ENCODE assay signal across 8 cellular contexts in the genomic region with DNA sequence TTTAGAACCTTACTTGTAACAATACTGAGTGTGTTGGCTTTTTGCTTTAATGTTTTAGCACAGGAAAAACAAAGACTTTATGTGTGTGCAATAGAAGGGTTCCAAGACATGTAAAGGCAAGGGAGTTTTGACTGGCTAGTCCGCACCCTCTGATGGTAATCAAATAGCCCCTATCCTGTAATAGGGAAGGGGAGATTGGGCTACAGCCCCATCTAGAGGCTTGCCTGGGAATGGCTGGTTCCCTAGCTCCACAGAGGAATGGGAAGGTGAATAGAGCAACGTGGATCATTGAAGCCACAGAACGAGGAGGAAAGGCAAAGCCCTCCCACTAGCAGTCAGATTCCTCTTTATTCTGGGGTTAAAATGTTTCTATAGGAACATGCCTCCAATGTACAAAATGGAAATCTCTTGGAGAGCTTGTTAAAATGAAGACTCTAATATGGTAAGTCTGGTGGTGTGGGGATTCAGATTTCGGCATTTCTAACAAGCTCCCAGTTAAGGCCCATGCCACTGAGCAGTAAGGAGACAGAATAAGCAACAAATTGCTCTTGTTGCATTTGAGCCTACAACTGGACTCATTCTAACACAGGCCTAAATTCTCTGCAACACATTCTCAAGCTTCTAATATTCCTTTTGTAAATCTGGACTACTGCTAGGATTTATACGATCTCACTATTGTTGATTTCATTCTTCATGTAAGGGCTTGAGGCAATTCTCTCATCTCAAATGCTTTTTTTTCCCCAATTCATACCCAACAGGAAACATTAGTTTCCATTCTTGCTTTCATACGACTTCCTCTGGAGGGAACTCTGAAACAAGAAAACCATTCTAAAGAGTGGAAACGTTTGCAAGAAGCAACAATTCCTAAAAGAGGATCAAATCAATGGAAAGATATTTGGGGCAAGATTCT. TPM values are rescaled to one million over a fixed set of nuclear protein-coding genes. Genes with fewer than 3 reads are reported as not detected.
DNase-seq lines count a peak whose midpoint lies in the region; ATAC-seq and TF ChIP-seq lines count a peak whose summit lies in the region.

No MANE protein-coding gene starts in this region.

- CTCF ChIA-PET in Calu3 (lab: Charles Lee) = interaction anchor here (0.8 to 1.3 kb wide), 9 partner anchors 85 to 453 kb away, joined by 3 to 6 read pairs (median 3); no protein-coding TSS in a partner anchor
- CTCF ChIA-PET in SK-N-SH (lab: Yijun Ruan, JAX) = interaction anchor here (0.7 to 7.6 kb wide), 38 partner anchors 11 to 456 kb away, joined by 3 to 143 read pairs (median 4); partner anchors contain the start of genes ATL1 and MAP4K5

- peaks cover 13% of the 10 kb centered on the region for H3K36me3 Mint-ChIP-seq in Calu3 (ENCODE audit: insufficient read depth, unreplicated experiment)
- H3K36me3 Mint-ChIP-seq in memory B cell = peaks cover 42% of the 10 kb centered on the region

- no peaks in the 10 kb centered on the region for H4K20me1 ChIP-seq in SK-N-SH (ENCODE audit: insufficient read depth)

- H3K27me3 Mint-ChIP-seq in Calu3 (ENCODE audit: unreplicated experiment) = no peaks in the 10 kb centered on the region
- H3K27me3 Mint-ChIP-seq in memory B cell = no peaks in the 10 kb centered on the region

- H3K9ac ChIP-seq in SK-N-SH = no peak overlapping the region

- ATAC-seq in memory B cell (ENCODE audit: low read depth) (peak; percentile 54), HG03039 (IDR thresholded peaks at IDR 0.05; ENCODE audit: unreplicated experiment) (no peak)

- H3K4me3 ChIP-seq in SK-N-SH (ENCODE audit: low read depth in 2 of 2, low read length in 1 of 2) (no peak overlapping the region), coronary artery (no peak overlapping the region), transverse colon (no peak overlapping the region)

- H2AFZ ChIP-seq in SK-N-SH (ENCODE audit: low read depth) = no peak overlapping the region

- 72% methylated on average over 7 of the region's 7 CpGs for WGBS in SK-N-SH (ENCODE audit: low lambda C conversion rate)
- WGBS in transverse colon (ENCODE audit: low coverage in 1 of 2), 2 donors = 60 to 62% methylated on average over 6 to 7 of the region's 7 CpGs

- H3K9me3 ChIP-seq in SK-N-SH (no peaks in the 10 kb centered on the region), transverse colon (no peaks in the 10 kb centered on the region)

- no peak overlapping the region for H3K4me2 ChIP-seq in SK-N-SH

- H3K9me3 Mint-ChIP-seq in Calu3 (ENCODE audit: low read depth, unreplicated experiment) (no peaks in the 10 kb centered on the region), memory B cell (no peaks in the 10 kb centered on the region)

- intact Hi-C loops in Calu3 (cut with micrococcal nuclease; ENCODE audit: unreplicated experiment) = loop anchor here (1.0 kb wide), 3 partner anchors 154 to 232 kb away; no protein-coding TSS in a partner anchor
- intact Hi-C loops in transverse colon (cut with DNase I; ENCODE audit: low total_unique reads) = loop anchor here (10.0 kb wide), 1 partner anchor 149 kb away; no protein-coding TSS in a partner anchor

- H3K4me1 ChIP-seq in SK-N-SH (ENCODE audit: control insufficient read depth in 1 of 2, insufficient read depth in 2 of 2, low read depth in 1 of 2, low read length in 1 of 2) = peaks cover 5 to 21% of the 10 kb centered on the region in 2 experiments; a peak in 3 of 4 replicates
- H3K4me1 ChIP-seq in transverse colon = peaks cover 0 to 7% (median 2%) of the 10 kb centered on the region in 4 donors

- no peak for TF ChIP-seq POLR2A in transverse colon (IDR thresholded peaks at IDR 0.05)

- H3K27ac ChIP-seq in SK-N-SH (ENCODE audit: low read depth in 2 of 2, low read length in 1 of 2) = peak overlapping the region in 1 of 2 experiments; percentile 73; a peak in 1 of 4 replicates
- peak overlapping the region in 1 of 2 donors; percentile 72 for H3K27ac ChIP-seq in coronary artery
- peak overlapping the region in 2 of 4 donors; percentile 4 to 64 for H3K27ac ChIP-seq in transverse colon

- DNase-seq in Calu3 (peak; percentile 56), HT-29 (ENCODE audit: low spot score) (peak; percentile 69), SK-N-SH (peak; percentile 76), coronary artery (ENCODE audit: low spot score) (no peak), memory B cell (ENCODE audit: low spot score in 2 of 2) (no peak), transverse colon (peak; percentile 34), GF-D8 (lab: John Stamatoyannopoulos, UW) (no peak)

- POLR2A ChIA-PET in SK-N-SH (lab: Yijun Ruan, JAX) = interaction anchor here (1.4 kb wide), 1 partner anchor 106 kb away, joined by 4 read pairs; the partner anchor contains the start of gene SAV1

- TF ChIP-seq EP300 in SK-N-SH (IDR thresholded peaks at IDR 0.05; ENCODE audit: borderline replicate concordance in 1 of 2, low read depth in 1 of 2, low read length in 1 of 2) (no peak), transverse colon (IDR thresholded peaks at IDR 0.05; ENCODE audit: low read depth) (no peak)

- TF ChIP-seq RAD21 in SK-N-SH (IDR thresholded peaks at IDR 0.05; ENCODE audit: low read length) = peak; percentile 86

- H3K27me3 ChIP-seq in SK-N-SH (ENCODE audit: insufficient read depth) (no peaks in the 10 kb centered on the region), transverse colon (no peaks in the 10 kb centered on the region)

- no TSS peak for BruUV-seq in Calu3 (replicated peaks; lab: Mats Ljungman, UMichigan)

- peaks cover 31% of the 10 kb centered on the region for H3F3A ChIP-seq in SK-N-SH (replicated peaks; ENCODE audit: insufficient read depth)

- no peaks in the 10 kb centered on the region; the same call in 1 of the 2 replicates for H3K79me2 ChIP-seq in SK-N-SH (ENCODE audit: insufficient read depth)

- no peaks in the 10 kb centered on the region for H3K9me2 ChIP-seq in SK-N-SH

- no peak overlapping the region for H3K4me3 Mint-ChIP-seq in Calu3 (ENCODE audit: low read depth, unreplicated experiment)
- H3K4me3 Mint-ChIP-seq in memory B cell = no peak overlapping the region

- peak; percentile 68 for TF ChIP-seq CTCF in Calu3 (IDR thresholded peaks at IDR 0.05; ENCODE audit: unreplicated experiment)
- peak; percentile 90 for TF ChIP-seq CTCF in SK-N-SH (IDR thresholded peaks at IDR 0.05)
- TF ChIP-seq CTCF in coronary artery (IDR thresholded peaks at IDR 0.05) = peak; percentile 64
- TF ChIP-seq CTCF in transverse colon (IDR thresholded peaks at IDR 0.05) = peak; percentile 43 to 70 (median 54)

- H3K4me1 Mint-ChIP-seq in Calu3 (ENCODE audit: low read depth, unreplicated experiment) = no peaks in the 10 kb centered on the region
- peaks cover 9% of the 10 kb centered on the region for H3K4me1 Mint-ChIP-seq in memory B cell

- in situ Hi-C loops in transverse colon (cut with MboI; ENCODE audit: low pct_ligation_motif_present in 1 of 4, low pct_unique_long_range_greater_than_20kb in 1 of 4, low sequenced_read_pairs in 3 of 4) = loop anchor here in 2 of 4 donors (10.0 kb wide), 1 partner anchor 229 kb away; no protein-coding TSS in a partner anchor

- H3K27ac Mint-ChIP-seq in Calu3 (ENCODE audit: unreplicated experiment) = no peak overlapping the region
- H3K27ac Mint-ChIP-seq in memory B cell = peak overlapping the region; percentile 19

- H3K36me3 ChIP-seq in SK-N-SH (replicated peaks in 1 of 2; ENCODE audit: control insufficient read depth in 1 of 2, insufficient read depth in 2 of 2, low read length in 1 of 2) (peaks cover 47 to 54% of the 10 kb centered on the region in 2 experiments), transverse colon (peaks cover 0 to 25% (median 10%) of the 10 kb centered on the region in 4 donors)

TF ChIP-seq in SK-N-SH, 30 proteins besides CTCF, POLR2A, EP300 and RAD21:
- peak; percentile 71 for TF ChIP-seq SMC3 (IDR thresholded peaks at IDR 0.05; ENCODE audit: low read depth, low read length)
- no peak for TF ChIP-seq ELF1 (IDR thresholded peaks at IDR 0.05)

RNA-seq across cellular contexts. Expression of gene NIN, which starts 57.1 kb away (rescaled TPM):
- total RNA-seq in Calu3 (2022) = 19.1 and 26.6 TPM in 2 replicates
- total RNA-seq in HT-29 (2014; rRNA removed; shearing (Covaris generic)) = 5.9 and 12.4 TPM in 2 replicates
- 10.0 and 11.8 TPM in 2 replicates for polyA plus RNA-seq in SK-N-SH (2012; rRNA removed)
- polyA plus RNA-seq in SK-N-SH (2012; cell fraction: cytosol; rRNA removed) = 13.9 and 15.0 TPM in 2 replicates
- polyA plus RNA-seq in SK-N-SH (2012; cell fraction: nucleus; rRNA removed) = 7.3 and 12.6 TPM in 2 replicates
- total RNA-seq in transverse colon = 10 to 100 TPM in 3 of 4 donors, 1 to 10 TPM in 1; 9.4 to 66.3 (median 26.5) TPM

Comparison
In these comparisons a context has a peak if more than half of its experiments do, and no peak if none do; other contexts are left out.
1. DNase-seq: peak in Calu3 (single experiment), HT-29 (single experiment), SK-N-SH (single experiment) and transverse colon (single experiment); none in coronary artery (single experiment), memory B cell (0 of 2) and GF-D8 (single experiment).
2. Peak in every context shown above with its lines, with median percentiles within 50 percentile points of each other: CTCF ChIP-seq.